In the genomic region with DNA sequence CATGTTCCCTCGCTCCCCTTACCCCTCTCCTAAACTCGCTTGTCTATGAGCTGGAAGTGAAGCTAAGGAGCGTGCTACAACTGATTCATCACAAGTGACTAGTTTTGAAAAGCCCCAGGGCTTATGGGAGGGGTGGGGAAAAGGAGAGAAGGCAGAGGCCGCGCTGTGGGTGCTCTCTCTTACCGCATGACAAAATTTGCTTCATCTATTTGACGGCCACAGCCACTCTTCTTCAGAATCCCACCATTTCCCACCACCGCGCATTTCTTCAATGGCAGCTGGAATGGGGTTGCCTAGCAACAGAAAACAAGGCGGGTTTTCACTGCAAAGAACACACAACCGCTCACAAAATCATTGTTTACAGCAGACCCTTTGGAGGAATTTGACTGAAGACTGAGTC, we compare ENCODE assay signal across 17 cellular contexts.
DNase-seq lines count a peak whose midpoint lies in the region; ATAC-seq, FAIRE-seq and TF ChIP-seq lines count a peak whose summit lies in the region.
"Had no signal": no experiment of that assay in that cellular context is flagged by ENCODE, and none has a peak within 500 bp of the region (broad histone marks: within the 10 kb centered on the region; RNA-seq: fewer than 3 reads in every experiment).

No MANE protein-coding gene starts in this region.

- TF ChIP-seq POLR2A in prostate gland (IDR thresholded peaks at IDR 0.05) = no peak

- H3K9me3 Mint-ChIP-seq in neural crest cell = no peaks in the 10 kb centered on the region

- no peak overlapping the region for H3K4me3 ChIP-seq in prostate gland

- no peak for FAIRE-seq in D721Med (lab: Jason Lieb, UNC)
- FAIRE-seq: G401.6 had no signal

- no peak overlapping the region for H3K4me3 Mint-ChIP-seq in neural crest cell
- H3K4me3 Mint-ChIP-seq: activated naive CD8-positive, alpha-beta T cell; CD14-positive monocyte had no signal

- H3K36me3 Mint-ChIP-seq in neural crest cell (ENCODE audit: low read depth) = peaks cover 13% of the 10 kb centered on the region
- H3K36me3 Mint-ChIP-seq: activated naive CD8-positive, alpha-beta T cell; CD14-positive monocyte had no signal

- H3K27ac ChIP-seq in prostate gland = no peak overlapping the region
- H3K27ac ChIP-seq: HL-60, neutrophil had no signal

- intact Hi-C loops in prostate gland (cut with DNase I) = loop anchor here (5.0 kb wide), 1 partner anchor 77 kb away; a partner anchor contains a TSS

- peaks cover 39% of the 10 kb centered on the region for H3K4me1 Mint-ChIP-seq in neural crest cell

- no peaks in the 10 kb centered on the region for H3K27me3 Mint-ChIP-seq in neural crest cell (ENCODE audit: low read depth)
- H3K27me3 Mint-ChIP-seq: activated naive CD8-positive, alpha-beta T cell had no signal

- DNase-seq in HPDE6-E6E7 (ENCODE audit: extremely low spot score) (peak; percentile 56), amniotic epithelial cell (ENCODE audit: low read depth) (peak; percentile 18), foreskin melanocyte (peak; percentile 79), neural crest cell (ENCODE audit: low read depth, low spot score) (peak; percentile 56), prostate gland (ENCODE audit: low spot score) (no peak), D721Med (ENCODE audit: insufficient read length, low spot score) (no peak)
- no peak for DNase-seq in activated T-cell treated with anti-CD3 and anti-CD28 coated beads, Interleukin-2, amount 50 U/mL, for 48 hours
- DNase-seq: activated CD4-positive, CD25-positive, alpha-beta regulatory T cell treated with anti-CD3 and anti-CD28 coated beads, Interleukin-2, amount 50 U/mL, for 72 hours; GOT3; kidney glomerular epithelial cell; NCI-H2171 had no signal

- WGBS in prostate gland = 37% methylated on average over 11 of the region's 11 CpGs

- H3K4me1 ChIP-seq in prostate gland (replicated peaks) = no peaks in the 10 kb centered on the region

- no peaks in the 10 kb centered on the region for H3K9me3 ChIP-seq in prostate gland
- H3K9me3 ChIP-seq: neutrophil had no signal

- H3K27me3 ChIP-seq in prostate gland (replicated peaks; ENCODE audit: insufficient read depth) = no peaks in the 10 kb centered on the region

- H3K27ac Mint-ChIP-seq in neural crest cell (ENCODE audit: unreplicated experiment) = no peak overlapping the region
- H3K27ac Mint-ChIP-seq: activated naive CD8-positive, alpha-beta T cell; CD14-positive monocyte had no signal

- H3K36me3 ChIP-seq in prostate gland = no peaks in the 10 kb centered on the region
- H3K36me3 ChIP-seq: neutrophil had no signal

- no peak for ATAC-seq in GM19035 (IDR thresholded peaks at IDR 0.05; ENCODE audit: unreplicated experiment)

- TF ChIP-seq CTCF in neural crest cell (conservative IDR thresholded peaks at IDR 0.05) (no peak), prostate gland (IDR thresholded peaks at IDR 0.05) (no peak), D721Med (IDR thresholded peaks at IDR 0.05; ENCODE audit: insufficient read depth, missing control alignments) (no peak)

Comparison
In these comparisons a context has a peak if more than half of its experiments do, and no peak if none do; other contexts are left out.
1. DNase-seq: peak in HPDE6-E6E7 (single experiment), amniotic epithelial cell (single experiment), foreskin melanocyte (single experiment) and neural crest cell (single experiment); none in activated T-cell treated with anti-CD3 and anti-CD28 coated beads, Interleukin-2, amount 50 U/mL, for 48 hours (0 of 2), prostate gland (single experiment) and D721Med (single experiment).